Comparison of ENCODE assay signal across 14 cellular contexts in the genomic region with DNA sequence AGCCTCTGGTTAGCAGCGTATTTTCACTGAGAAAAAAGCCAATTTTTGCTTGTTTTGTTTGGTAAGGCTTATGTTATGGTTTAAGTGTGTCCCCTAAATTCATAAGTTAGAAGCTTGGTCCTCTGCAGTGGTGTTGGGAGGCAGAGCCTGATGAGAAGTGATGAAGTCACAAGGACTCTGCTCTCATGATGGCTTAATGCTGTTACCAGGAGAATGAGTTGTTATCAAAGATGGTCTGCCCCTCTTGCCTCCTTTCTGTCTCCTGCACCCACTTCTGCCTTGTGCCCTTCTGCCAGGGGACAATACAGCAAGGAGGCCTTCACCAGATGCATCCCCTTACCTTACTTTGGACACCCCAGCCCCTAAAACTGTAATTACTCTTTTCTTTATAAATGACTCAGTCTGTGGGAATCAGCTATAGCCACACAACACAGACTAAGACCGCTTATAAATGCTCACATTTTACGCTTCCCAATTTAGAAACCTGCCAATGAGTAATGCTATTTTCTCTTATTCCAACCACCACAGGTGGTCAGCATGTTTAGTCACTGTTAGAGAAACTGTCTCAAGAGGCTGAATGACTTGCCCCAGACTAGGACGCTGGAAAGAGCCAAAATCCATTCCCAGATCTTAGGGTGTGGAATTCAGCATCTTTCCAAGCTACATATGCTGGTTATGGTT. TPM values are rescaled to one million over a fixed set of nuclear protein-coding genes. Genes with fewer than 3 reads are reported as not detected.
DNase-seq lines count a peak whose midpoint lies in the region; ATAC-seq and TF ChIP-seq lines count a peak whose summit lies in the region.
"Had no signal": no experiment of that assay in that cellular context is flagged by ENCODE, and none has a peak within 500 bp of the region (broad histone marks: within the 10 kb centered on the region; RNA-seq: fewer than 3 reads in every experiment).

No MANE protein-coding gene starts in this region.

- TF ChIP-seq CTCF in mesothelial cell of epicardium (IDR thresholded peaks at IDR 0.05; ENCODE audit: unreplicated experiment) = no peak
- TF ChIP-seq CTCF in CD14-positive monocyte (IDR thresholded peaks at IDR 0.05) = no peak

- H3K9me3 Mint-ChIP-seq in mesothelial cell of epicardium = peaks cover 11% of the 10 kb centered on the region
- H3K9me3 Mint-ChIP-seq in CD14-positive monocyte = peaks cover 0 to 3% (median 0%) of the 10 kb centered on the region in 7 donors
- H3K9me3 Mint-ChIP-seq: activated naive CD4-positive, alpha-beta T cell treated with anti-CD3 and anti-CD28 coated beads, Interleukin-2, amount 10 ng/mL, durations not matched to agents 7 days and 5 days had no signal

- intact Hi-C loops in CD14-positive monocyte (cut with micrococcal nuclease) = no loop called here

- no peaks in the 10 kb centered on the region for H3K4me1 Mint-ChIP-seq in mesothelial cell of epicardium
- H3K4me1 Mint-ChIP-seq in CD14-positive monocyte = peaks cover 10% of the 10 kb centered on the region
- H3K4me1 Mint-ChIP-seq: activated naive CD4-positive, alpha-beta T cell treated with anti-CD3 and anti-CD28 coated beads, Interleukin-2, amount 10 ng/mL, durations not matched to agents 7 days and 5 days had no signal

- peak; percentile 88 for DNase-seq in LHCN-M2 (ENCODE audit: low read depth)
- no peak for DNase-seq in mesothelial cell of epicardium (ENCODE audit: low spot score in 2 of 2, unreplicated experiment in 2 of 2)
- DNase-seq in CD14-positive monocyte (ENCODE audit: low spot score) = no peak
- DNase-seq in iPS-NIHi7 (ENCODE audit: extremely low spot score) = no peak
- no peak for DNase-seq in stimulated activated CD4-positive, alpha-beta T cell treated with anti-CD3 and anti-CD28 coated beads, Interleukin-12 subunit alpha, Interleukin-12 subunit beta, amount 100 ng/mL, for 4 hours
- no peak for DNase-seq in C1 segment of cervical spinal cord (lab: John Stamatoyannopoulos, UW)
- DNase-seq: activated CD4-positive, alpha-beta T cell treated with anti-CD3 and anti-CD28 coated beads for 1 hour; activated naive CD4-positive, alpha-beta T cell treated with anti-CD3 and anti-CD28 coated beads, Interleukin-2, amount 10 ng/mL, durations not matched to agents 7 days and 5 days; effector CD4-positive, alpha-beta T cell; mucosa of descending colon; NCI-H226; SIG-M5 had no signal

- peak overlapping the region; percentile 8 for H3K27ac Mint-ChIP-seq in mesothelial cell of epicardium
- peak overlapping the region in 3 of 7 donors; percentile 31 to 53 (median 46) for H3K27ac Mint-ChIP-seq in CD14-positive monocyte
- H3K27ac Mint-ChIP-seq: activated naive CD4-positive, alpha-beta T cell treated with anti-CD3 and anti-CD28 coated beads, Interleukin-2, amount 10 ng/mL, durations not matched to agents 7 days and 5 days had no signal

- H3K36me3 Mint-ChIP-seq in mesothelial cell of epicardium (peaks cover 23% of the 10 kb centered on the region), CD14-positive monocyte (peaks cover 26 to 32% of the 10 kb centered on the region in 2 donors)

- ATAC-seq in GM18868 (IDR thresholded peaks at IDR 0.05; ENCODE audit: unreplicated experiment) (peak; percentile 27), GM21786 (IDR thresholded peaks at IDR 0.05; ENCODE audit: unreplicated experiment) (peak; percentile 22)
- ATAC-seq: mucosa of descending colon had no signal

- H3K4me3 Mint-ChIP-seq in mesothelial cell of epicardium (no peak overlapping the region), CD14-positive monocyte (no peak overlapping the region)
- H3K4me3 Mint-ChIP-seq: activated naive CD4-positive, alpha-beta T cell treated with anti-CD3 and anti-CD28 coated beads, Interleukin-2, amount 10 ng/mL, durations not matched to agents 7 days and 5 days had no signal

- H3K27me3 Mint-ChIP-seq in mesothelial cell of epicardium (ENCODE audit: low read depth) (no peaks in the 10 kb centered on the region), CD14-positive monocyte (ENCODE audit: low read depth in 3 of 3) (peaks cover 0 to 2% (median 1%) of the 10 kb centered on the region in 3 donors)
- H3K27me3 Mint-ChIP-seq: activated naive CD4-positive, alpha-beta T cell treated with anti-CD3 and anti-CD28 coated beads, Interleukin-2, amount 10 ng/mL, durations not matched to agents 7 days and 5 days had no signal

RNA-seq across cellular contexts. Expression of a gene that starts 6.1 kb away (rescaled TPM):
- total RNA-seq in LHCN-M2 (2014; rRNA removed) (0.06 TPM in 2 replicates), mesothelial cell of epicardium (0.18 to 0.38 TPM (median 0.36 TPM) in 3 replicates)
- polyA plus RNA-seq in LHCN-M2 (2012) = 0.05 TPM
- polyA plus RNA-seq in CD14-positive monocyte = not detected

RNA-seq across cellular contexts. Expression of a gene that starts 25.0 kb away (rescaled TPM):
- 47.7 and 57.2 TPM in 2 replicates for total RNA-seq in LHCN-M2 (2014; rRNA removed)
- polyA plus RNA-seq in LHCN-M2 (2012) = 31.1 TPM
- total RNA-seq in mesothelial cell of epicardium = 36.0 to 39.7 TPM (median 37.1 TPM) in 3 replicates
- polyA plus RNA-seq in CD14-positive monocyte = 10 to 100 TPM; 37.7 to 45.9 TPM
